8 cellular contexts compared by ENCODE assay signal in genomic region chr5:173055983-173056782, GRCh38. TPM values are rescaled to one million over a fixed set of nuclear protein-coding genes. Genes with fewer than 3 reads are reported as not detected.
A peak's percentile ranks its signal among the peaks of the same experiment; 100 is the strongest.
DNase-seq lines count a peak whose midpoint lies in the region; ATAC-seq and TF ChIP-seq lines count a peak whose summit lies in the region.

Gene CREBRF, plus strand, starts transcription at chr5:173056352. Its CDS starts 24,424 bp downstream, at chr5:173080776.

- peak in 2 of 3 donors; percentile 36 to 67 for TF ChIP-seq POLR2A in spleen (IDR thresholded peaks at IDR 0.05)

- intact Hi-C loops in activated B cell treated with CpG ODN at 0.5 μM for 24 hours (cut with micrococcal nuclease): loop anchor here (1.0 to 10.0 kb wide), 10 partner anchors 97 to 1669 kb away; partner anchors contain the start of genes BOD1, CPEB4, ERGIC1 and FBXW11
- intact Hi-C loops in spleen (cut with DNase I; ENCODE audit: low total_unique reads): no loop called here

- peak within 1 kb of the TSS; percentile 90 for H3K4me3 ChIP-seq in AG10803 (ENCODE audit: low read length)
- H3K4me3 ChIP-seq in spleen: peak within 1 kb of the TSS; percentile 97 to 100 (median 100)

- peak; percentile 70 for ATAC-seq in GM19035 (IDR thresholded peaks at IDR 0.05; ENCODE audit: unreplicated experiment)
- peak; percentile 73 for ATAC-seq in HG03342 (IDR thresholded peaks at IDR 0.05; ENCODE audit: unreplicated experiment)
- peak; percentile 64 for ATAC-seq in activated B cell treated with CpG ODN at 0.5 μM for 24 hours (ENCODE audit: low read depth)

- peaks cover 18 to 68% (median 46%) of the 10 kb centered on the region in 6 donors for H3K4me1 ChIP-seq in spleen

- peak within 1 kb of the TSS; percentile 96 for H3K4me3 Mint-ChIP-seq in activated B cell treated with CpG ODN at 0.5 μM for 24 hours

- TF ChIP-seq CTCF in AG10803 (conservative IDR thresholded peaks at IDR 0.05; ENCODE audit: low read length): no peak
- TF ChIP-seq CTCF in activated B cell treated with CpG ODN at 0.5 μM for 24 hours (IDR thresholded peaks at IDR 0.05): no peak
- TF ChIP-seq CTCF in spleen (IDR thresholded peaks at IDR 0.05 in 8 of 11, conservative IDR thresholded peaks at IDR 0.05 in 3 of 11): peak in 1 of 11 experiments; percentile 6

- DNase-seq in AG10803 (ENCODE audit: low read depth): peak; percentile 95
- peak; percentile 91 for DNase-seq in NCI-H345 treated with DMSO at 0.1 percent for 48 hours (lab: John Stamatoyannopoulos, UW; ENCODE audit: unreplicated experiment)
- peak; percentile 96 for DNase-seq in activated B cell treated with CpG ODN at 0.5 μM for 24 hours
- peak; percentile 65 to 98 (median 94) for DNase-seq in caudate nucleus (lab: John Stamatoyannopoulos, UW)
- DNase-seq in inferior parietal cortex (ENCODE audit: extremely low spot score): peak; percentile 96
- peak; percentile 99 for DNase-seq in spleen

- H3K36me3 Mint-ChIP-seq in activated B cell treated with CpG ODN at 0.5 μM for 24 hours (ENCODE audit: low read depth): peaks cover 21% of the 10 kb centered on the region

- peak within 1 kb of the TSS; percentile 95 for H3K27ac Mint-ChIP-seq in activated B cell treated with CpG ODN at 0.5 μM for 24 hours

- H3K27me3 ChIP-seq in spleen (replicated peaks in 1 of 7): peaks cover 0 to 2% (median 0%) of the 10 kb centered on the region in 7 donors

- H3K4me1 Mint-ChIP-seq in activated B cell treated with CpG ODN at 0.5 μM for 24 hours: peaks cover 48% of the 10 kb centered on the region

- H3K9me3 Mint-ChIP-seq in activated B cell treated with CpG ODN at 0.5 μM for 24 hours: no peaks in the 10 kb centered on the region

- POLR2A ChIA-PET in activated B cell treated with CpG ODN at 0.5 μM for 24 hours (lab: Charles Lee): interaction anchor here (1.0 to 1.9 kb wide), 10 partner anchors 10 to 97 kb away, joined by 3 to 54 read pairs (median 8); partner anchors contain the start of genes ATP6V0E1, BNIP1 and RPL26L1

- H3K27ac ChIP-seq in caudate nucleus (ENCODE audit: low read depth, low read length) (peak within 1 kb of the TSS; percentile 98), spleen (peak within 1 kb of the TSS; percentile 89 to 100 (median 100))

- H3K36me3 ChIP-seq in spleen: peaks cover 0 to 22% (median 2%) of the 10 kb centered on the region in 6 donors

- H3K27me3 Mint-ChIP-seq in activated B cell treated with CpG ODN at 0.5 μM for 24 hours: peaks cover 2% of the 10 kb centered on the region

- 0 to 1% (median 0%) methylated on average over 39 to 74 of the region's 74 CpGs for WGBS in spleen, 5 donors

- no peaks in the 10 kb centered on the region for H3K9me3 ChIP-seq in spleen

- CTCF ChIA-PET in activated B cell treated with CpG ODN at 0.5 μM for 24 hours (lab: Charles Lee): interaction anchor here (1.0 kb wide), 1 partner anchor 75 kb away, joined by 3 read pairs; no protein-coding TSS in a partner anchor

RNA-seq across cellular contexts. Expression of gene CREBRF, which starts in this region (rescaled TPM):
- 31.4 and 37.4 TPM in 2 replicates for total RNA-seq in activated B cell treated with CpG ODN at 0.5 μM for 24 hours
- total RNA-seq in spleen: 10 to 100 TPM; 44.7 to 85.9 (median 58.7) TPM
- polyA plus RNA-seq in spleen: 1 to 10 TPM; 7.2 to 8.2 (median 7.3) TPM

Comparison
In these comparisons a context has a peak if more than half of its experiments do, and no peak if none do; other contexts are left out.
1. Peak in every context shown above with its lines: DNase-seq, ATAC-seq, H3K4me3 ChIP-seq and H3K27ac ChIP-seq.